8 cellular contexts compared by ENCODE assay signal in the genomic region with DNA sequence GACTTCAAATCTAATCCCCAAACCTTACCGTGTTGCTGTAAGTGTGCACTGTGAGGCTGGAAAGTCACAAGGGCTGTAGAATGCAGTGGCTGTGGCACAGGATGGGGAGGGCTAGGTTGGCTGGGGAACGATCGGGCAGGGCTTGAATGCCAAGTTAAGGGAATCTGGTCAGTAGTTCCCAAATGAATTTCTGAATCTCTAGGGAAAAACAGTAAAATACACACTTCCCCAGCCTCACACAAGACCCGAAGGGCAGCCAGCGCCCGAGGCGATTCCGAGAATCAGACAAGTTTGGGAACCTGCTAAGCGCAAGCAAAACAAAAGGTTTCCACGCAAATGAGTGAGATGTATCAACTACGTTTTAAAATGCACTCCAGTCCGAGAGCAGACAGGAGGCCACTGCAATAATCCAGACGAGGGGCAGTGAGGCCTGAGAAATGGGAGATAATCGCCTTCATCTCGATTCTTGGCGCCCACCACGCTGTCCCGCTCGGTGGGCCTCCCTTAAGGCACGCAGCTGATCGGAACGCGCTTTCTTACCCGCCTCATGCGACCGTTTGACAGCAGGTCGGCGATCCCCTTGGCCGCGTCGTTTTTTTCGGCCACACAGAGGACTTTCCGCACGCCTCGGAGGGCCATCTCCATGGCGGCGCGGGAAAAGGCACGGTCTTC. TPM values are rescaled to one million over a fixed set of nuclear protein-coding genes. Genes with fewer than 3 reads are reported as not detected.
DNase-seq lines count a peak whose midpoint lies in the region; ATAC-seq, FAIRE-seq and TF ChIP-seq lines count a peak whose summit lies in the region.

No MANE protein-coding gene starts in this region.

- H3K9me3 ChIP-seq in DOHH2 (ENCODE audit: control insufficient read depth, insufficient read depth, low read length) (no peaks in the 10 kb centered on the region), Panc1 (ENCODE audit: control insufficient read depth, insufficient read depth, low read depth, low read length) (no peaks in the 10 kb centered on the region), ectodermal cell (ENCODE audit: control insufficient read depth, low read length) (no peaks in the 10 kb centered on the region), muscle layer of colon (ENCODE audit: low read length) (no peaks in the 10 kb centered on the region)

- H3K4me1 Mint-ChIP-seq in GM23338, result peaks cover 36% of the 10 kb centered on the region

- H3K36me3 ChIP-seq in DOHH2 (ENCODE audit: control insufficient read depth, low read length) (peaks cover 69% of the 10 kb centered on the region), GM23338 (ENCODE audit: insufficient read depth) (peaks cover 11% of the 10 kb centered on the region; the same call in 1 of the 2 replicates), Panc1 (ENCODE audit: control insufficient read depth, insufficient read depth, low read length) (peaks cover 2% of the 10 kb centered on the region), ectodermal cell (ENCODE audit: control insufficient read depth, insufficient read depth, low read length) (peaks cover 19% of the 10 kb centered on the region), muscle layer of colon (ENCODE audit: insufficient read depth, low read length) (peaks cover 31% of the 10 kb centered on the region)

- H3K27me3 ChIP-seq in DOHH2 (ENCODE audit: control insufficient read depth, low read length) (no peaks in the 10 kb centered on the region), GM23338 (ENCODE audit: insufficient read depth) (no peaks in the 10 kb centered on the region), Panc1 (ENCODE audit: control insufficient read depth, insufficient read depth, low read length) (no peaks in the 10 kb centered on the region), ectodermal cell (ENCODE audit: control insufficient read depth, insufficient read depth, low read length, poor library complexity, severe bottlenecking) (no peaks in the 10 kb centered on the region), muscle layer of colon (ENCODE audit: control insufficient read depth in 1 of 2, insufficient read depth in 2 of 2, low read length in 2 of 2) (no peaks in the 10 kb centered on the region)

- CTCF ChIA-PET in Panc1 (lab: Charles Lee), result no interaction called here

- H3K9me3 Mint-ChIP-seq in GM23338, result peaks cover 7% of the 10 kb centered on the region; the same call in 1 of the 3 replicates

- H3K79me2 ChIP-seq in DOHH2 (ENCODE audit: control insufficient read depth, low read length) (peaks cover 94% of the 10 kb centered on the region), GM23338 (replicated peaks; ENCODE audit: insufficient read depth) (peaks cover 87% of the 10 kb centered on the region)

- H3K4me1 ChIP-seq in DOHH2 (ENCODE audit: control insufficient read depth, low read length), result peaks cover 49% of the 10 kb centered on the region
- H3K4me1 ChIP-seq in GM23338 (ENCODE audit: insufficient read depth), result peaks cover 17% of the 10 kb centered on the region; the same call in 1 of the 2 replicates
- H3K4me1 ChIP-seq in Panc1 (ENCODE audit: control insufficient read depth, insufficient read depth, low read length), result peaks cover 23% of the 10 kb centered on the region
- peaks cover 23% of the 10 kb centered on the region for H3K4me1 ChIP-seq in ectodermal cell (ENCODE audit: control insufficient read depth, insufficient read depth, low read length)
- H3K4me1 ChIP-seq in muscle layer of colon (ENCODE audit: insufficient read depth, low read length), result peaks cover 56% of the 10 kb centered on the region

- POLR2A ChIA-PET in Panc1 (lab: Charles Lee), result no interaction called here

- H4K20me1 ChIP-seq in DOHH2 (ENCODE audit: control insufficient read depth, insufficient read depth, low read depth, low read length), result peaks cover 19% of the 10 kb centered on the region; the same call in 1 of the 2 replicates
- peaks cover 21% of the 10 kb centered on the region for H4K20me1 ChIP-seq in GM23338 (replicated peaks; ENCODE audit: insufficient read depth)

- no TSS peak for BruUV-seq in Panc1 (replicated peaks; lab: Mats Ljungman, UMichigan)

- in situ Hi-C loops in Panc1 (cut with HindIII; ENCODE audit: low pct_unique_long_range_greater_than_20kb, low sequenced_read_pairs), result no loop called here

- DNase-seq in GM23338 (ENCODE audit: low spot score) (no peak), Panc1 (ENCODE audit: low read depth, low spot score) (no peak), DMS79 (lab: John Stamatoyannopoulos, UW) (no peak), H54 (ENCODE audit: insufficient read length, low spot score) (no peak), COLO829 (ENCODE audit: low spot score) (no peak)

- 1% methylated on average over 39 of the region's 39 CpGs for WGBS in ectodermal cell, 2 experiments

- peaks cover 18% of the 10 kb centered on the region for H3K27me3 Mint-ChIP-seq in GM23338 (ENCODE audit: insufficient read depth, low read depth, poor library complexity)

- H2AFZ ChIP-seq in GM23338, result peak overlapping the region; percentile 90

- ATAC-seq in GM23338 (peak; percentile 9), Panc1 (no peak)

- no peak for FAIRE-seq in H54 (lab: Jason Lieb, UNC)

- H3K4me3 Mint-ChIP-seq in GM23338, result peak overlapping the region; percentile 88

- H3K9ac ChIP-seq in muscle layer of colon (ENCODE audit: low read length), result peak overlapping the region; percentile 57

- H3K4me3 ChIP-seq in DOHH2 (ENCODE audit: low read length), result peak overlapping the region; percentile 94
- peak overlapping the region; percentile 99 for H3K4me3 ChIP-seq in GM23338
- H3K4me3 ChIP-seq in Panc1 (ENCODE audit: low read depth in 2 of 2, low read length in 2 of 2), result peak overlapping the region; percentile 74 to 96
- peak overlapping the region; percentile 95 for H3K4me3 ChIP-seq in ectodermal cell (ENCODE audit: insufficient read depth, low read depth, low read length)
- H3K4me3 ChIP-seq in muscle layer of colon (ENCODE audit: low read depth in 1 of 2, low read length in 2 of 2), result peak overlapping the region; percentile 81 to 93

- TF ChIP-seq CTCF in DOHH2 (IDR thresholded peaks at IDR 0.05; ENCODE audit: low read depth, low read length, poor library complexity, severe bottlenecking), result no peak
- TF ChIP-seq CTCF in GM23338 (conservative IDR thresholded peaks at IDR 0.05; ENCODE audit: low read depth in 2 of 2), result no peak
- TF ChIP-seq CTCF in Panc1 (IDR thresholded peaks at IDR 0.05), result no peak

- H3K4me2 ChIP-seq in DOHH2 (ENCODE audit: low read length) (peak overlapping the region; percentile 70), GM23338 (peak overlapping the region; percentile 100)

- H3K9me2 ChIP-seq in DOHH2 (replicated peaks; ENCODE audit: control insufficient read depth, low read length) (no peaks in the 10 kb centered on the region), GM23338 (ENCODE audit: insufficient read depth) (no peaks in the 10 kb centered on the region)

- H3K36me3 Mint-ChIP-seq in GM23338 (ENCODE audit: low read depth), result peaks cover 60% of the 10 kb centered on the region

- H3K27ac Mint-ChIP-seq in GM23338, result peak overlapping the region; percentile 86

- H3F3A ChIP-seq in DOHH2 (ENCODE audit: control insufficient read depth, insufficient read depth) (no peaks in the 10 kb centered on the region), GM23338 (replicated peaks; ENCODE audit: low read depth) (0 out of 2 replicates have a peak, but pooled peaks cover under 1% of the 10 kb centered on the region)

- peak overlapping the region; percentile 81 for H3K27ac ChIP-seq in DOHH2 (ENCODE audit: low read depth, low read length)
- peak overlapping the region; percentile 100; the same call in 1 of the 2 replicates for H3K27ac ChIP-seq in GM23338 (ENCODE audit: low read depth)
- H3K27ac ChIP-seq in Panc1 (ENCODE audit: low read length), result peak overlapping the region; percentile 85
- H3K27ac ChIP-seq in ectodermal cell (ENCODE audit: insufficient read depth, low read depth, low read length, poor library complexity, severe bottlenecking), result peak overlapping the region; percentile 79
- peak overlapping the region; percentile 89 for H3K27ac ChIP-seq in muscle layer of colon (ENCODE audit: low read depth, low read length)

- intact Hi-C loops in Panc1 (cut with micrococcal nuclease; ENCODE audit: unreplicated experiment), result no loop called here

- TF ChIP-seq POLR2A in H54 (IDR thresholded peaks at IDR 0.05; ENCODE audit: low read depth, low read length), result no peak

RNA-seq across cellular contexts. Expression of a gene that starts 0.6 kb away (rescaled TPM):
- 60.2 and 76.7 TPM in 2 replicates for total RNA-seq in GM23338 (2014; rRNA removed; shearing (Covaris generic))
- 21.7 and 24.9 TPM in 2 replicates for polyA plus RNA-seq in GM23338 (2016; fragmentation: Nextera tagmentation; extraction: Ambion mirVana)
- 49.3 TPM for total RNA-seq in Panc1 (2021; ENCODE audit: unreplicated experiment)
- 21.0 TPM for polyA plus RNA-seq in Panc1 (2012; ENCODE audit: insufficient read length)
- polyA plus RNA-seq in ectodermal cell (2013, experiment 1 of 4), result 47.5 TPM
- polyA plus RNA-seq in ectodermal cell (2013, experiment 2 of 4), result 58.6 TPM
- 34.0 TPM for polyA plus RNA-seq in ectodermal cell (2013, experiment 3 of 4)
- polyA plus RNA-seq in ectodermal cell (2013, experiment 4 of 4), result 36.2 TPM

RNA-seq across cellular contexts. Expression of a gene that starts 0.9 kb away (rescaled TPM):
- 19.0 and 20.1 TPM in 2 replicates for total RNA-seq in GM23338 (2014; rRNA removed; shearing (Covaris generic))
- polyA plus RNA-seq in GM23338 (2016; fragmentation: Nextera tagmentation; extraction: Ambion mirVana), result 1.5 and 1.6 TPM in 2 replicates
- total RNA-seq in Panc1 (2021; ENCODE audit: unreplicated experiment), result 24.9 TPM
- polyA plus RNA-seq in Panc1 (2012; ENCODE audit: insufficient read length), result 13.8 TPM
- 16.5 TPM for polyA plus RNA-seq in ectodermal cell (2013, experiment 1 of 4)
- 20.3 TPM for polyA plus RNA-seq in ectodermal cell (2013, experiment 2 of 4)
- polyA plus RNA-seq in ectodermal cell (2013, experiment 3 of 4), result 13.1 TPM
- 14.1 TPM for polyA plus RNA-seq in ectodermal cell (2013, experiment 4 of 4)

RNA-seq across cellular contexts. Expression of a gene that starts 49.2 kb away (rescaled TPM):
- total RNA-seq in GM23338 (2014; rRNA removed; shearing (Covaris generic)), result 33.3 and 33.5 TPM in 2 replicates
- polyA plus RNA-seq in GM23338 (2016; fragmentation: Nextera tagmentation; extraction: Ambion mirVana), result 21.6 and 22.8 TPM in 2 replicates
- total RNA-seq in Panc1 (2021; ENCODE audit: unreplicated experiment), result 21.7 TPM
- 22.1 TPM for polyA plus RNA-seq in Panc1 (2012; ENCODE audit: insufficient read length)
- 33.7 TPM for polyA plus RNA-seq in ectodermal cell (2013, experiment 1 of 4)
- polyA plus RNA-seq in ectodermal cell (2013, experiment 2 of 4), result 32.4 TPM
- polyA plus RNA-seq in ectodermal cell (2013, experiment 3 of 4), result 19.7 TPM
- polyA plus RNA-seq in ectodermal cell (2013, experiment 4 of 4), result 19.9 TPM

RNA-seq across cellular contexts. Expression of a gene that starts 53.7 kb away (rescaled TPM):
- total RNA-seq in GM23338 (2014; rRNA removed; shearing (Covaris generic)), result 24.9 and 26.5 TPM in 2 replicates
- 4.9 and 8.2 TPM in 2 replicates for polyA plus RNA-seq in GM23338 (2016; fragmentation: Nextera tagmentation; extraction: Ambion mirVana)
- 11.2 TPM for total RNA-seq in Panc1 (2021; ENCODE audit: unreplicated experiment)
- 18.5 TPM for polyA plus RNA-seq in Panc1 (2012; ENCODE audit: insufficient read length)
- polyA plus RNA-seq in ectodermal cell (2013, experiment 1 of 4), result 10.3 TPM
- polyA plus RNA-seq in ectodermal cell (2013, experiment 2 of 4), result 9.7 TPM
- polyA plus RNA-seq in ectodermal cell (2013, experiment 3 of 4), result 8.4 TPM
- 8.4 TPM for polyA plus RNA-seq in ectodermal cell (2013, experiment 4 of 4)

RNA-seq across cellular contexts. Expression of a gene that starts 55.7 kb away (rescaled TPM):
- 262 and 373 TPM in 2 replicates for total RNA-seq in GM23338 (2014; rRNA removed; shearing (Covaris generic))
- polyA plus RNA-seq in GM23338 (2016; fragmentation: Nextera tagmentation; extraction: Ambion mirVana), result 173 and 175 TPM in 2 replicates
- 207 TPM for total RNA-seq in Panc1 (2021; ENCODE audit: unreplicated experiment)
- polyA plus RNA-seq in Panc1 (2012; ENCODE audit: insufficient read length), result 215 TPM
- 235 TPM for polyA plus RNA-seq in ectodermal cell (2013, experiment 1 of 4)
- 227 TPM for polyA plus RNA-seq in ectodermal cell (2013, experiment 2 of 4)
- polyA plus RNA-seq in ectodermal cell (2013, experiment 3 of 4), result 168 TPM
- polyA plus RNA-seq in ectodermal cell (2013, experiment 4 of 4), result 178 TPM
